13 cellular contexts compared by ENCODE assay signal in genomic region chr19:58325623-58326022, GRCh38. TPM values are rescaled to one million over a fixed set of nuclear protein-coding genes. Genes with fewer than 3 reads are reported as not detected.
DNase-seq lines count a peak whose midpoint lies in the region; TF ChIP-seq lines count a peak whose summit lies in the region.
"Had no signal": no experiment of that assay in that cellular context is flagged by ENCODE, and none has a peak within 500 bp of the region (broad histone marks: within the 10 kb centered on the region; RNA-seq: fewer than 3 reads in every experiment).

No MANE protein-coding gene starts in this region.

- H3K4me3 ChIP-seq in GM08714 (ENCODE audit: low read length), result peak overlapping the region; percentile 71; the same call in 1 of the 2 replicates
- peak overlapping the region; percentile 89 for H3K4me3 ChIP-seq in MG63
- peak overlapping the region; percentile 87 for H3K4me3 ChIP-seq in coronary artery
- H3K4me3 ChIP-seq in neuronal stem cell (ENCODE audit: low read length in 2 of 2), result peak overlapping the region in 1 of 2 donors; percentile 74
- no peak overlapping the region for H3K4me3 ChIP-seq in SJCRH30

- no peak overlapping the region for H3K18ac ChIP-seq in neuronal stem cell (ENCODE audit: low read length)

- no peak for TF ChIP-seq CTCF in coronary artery (IDR thresholded peaks at IDR 0.05)

- H4K91ac ChIP-seq in neuronal stem cell (ENCODE audit: low read depth, low read length, poor library complexity), result no peak overlapping the region

- no peak overlapping the region for H2BK15ac ChIP-seq in neuronal stem cell (ENCODE audit: low read length)

- DNase-seq in MG63, result no peak
- DNase-seq in coronary artery (ENCODE audit: low spot score), result no peak
- DNase-seq in neuronal stem cell (ENCODE audit: low spot score), result no peak
- DNase-seq in globus pallidus (ENCODE audit: low spot score), result no peak
- no peak for DNase-seq in iPS-NIHi7 (ENCODE audit: extremely low spot score)
- DNase-seq in SJCRH30, result no peak
- DNase-seq in GDM1 (lab: John Stamatoyannopoulos, UW), result no peak
- DNase-seq: activated naive CD8-positive, alpha-beta T cell treated with anti-CD3 and anti-CD28 coated beads for 36 hours; GOT3; right cardiac atrium; substantia nigra; T-helper 1 cell had no signal

- H3K14ac ChIP-seq in neuronal stem cell (ENCODE audit: low read length), result no peak overlapping the region

- no peak overlapping the region for H2AK5ac ChIP-seq in neuronal stem cell (ENCODE audit: low read depth, low read length)

- H2BK5ac ChIP-seq in neuronal stem cell (ENCODE audit: low read length), result no peak overlapping the region

- WGBS in neuronal stem cell (ENCODE audit: extremely low coverage in 2 of 2, insufficient read length in 2 of 2, insufficient replicate concordance in 1 of 2), 2 donors, result no CpG with 5 or more reads among the region's 5 CpGs

- no peak overlapping the region for H2AFZ ChIP-seq in neuronal stem cell (ENCODE audit: low read length)

- no peak overlapping the region for H3K4ac ChIP-seq in neuronal stem cell (ENCODE audit: low read length)

- H3K36me3 ChIP-seq in MG63, result peaks cover 23% of the 10 kb centered on the region
- H3K36me3 ChIP-seq in neuronal stem cell (replicated peaks in 1 of 2; ENCODE audit: control insufficient read depth in 2 of 2, insufficient read depth in 2 of 2, low read length in 2 of 2), result peaks cover 4 to 24% of the 10 kb centered on the region in 2 donors
- H3K36me3 ChIP-seq in SJCRH30, result 0 out of 2 replicates have a peak, but pooled peaks cover 4% of the 10 kb centered on the region

- H4K8ac ChIP-seq in neuronal stem cell (ENCODE audit: low read depth, low read length), result no peak overlapping the region

- H3K23ac ChIP-seq in neuronal stem cell (ENCODE audit: low read depth, low read length, poor library complexity), result no peak overlapping the region

- H2BK12ac ChIP-seq in neuronal stem cell (ENCODE audit: low read length), result no peak overlapping the region

- H3K4me2 ChIP-seq in neuronal stem cell (ENCODE audit: insufficient read depth, low read length, poor library complexity, severe bottlenecking), result peak overlapping the region; percentile 95

- no peak overlapping the region for H3K9ac ChIP-seq in neuronal stem cell (ENCODE audit: low read depth, low read length, poor library complexity)

- H3K27ac ChIP-seq in coronary artery (no peak overlapping the region), neuronal stem cell (replicated peaks; ENCODE audit: low read length) (no peak overlapping the region), SJCRH30 (no peak overlapping the region)

- no peaks in the 10 kb centered on the region for H3K27me3 ChIP-seq in MG63
- no peaks in the 10 kb centered on the region for H3K27me3 ChIP-seq in neuronal stem cell (ENCODE audit: control insufficient read depth in 3 of 3, insufficient read depth in 3 of 3, low read depth in 1 of 3, low read length in 3 of 3)
- no peaks in the 10 kb centered on the region for H3K27me3 ChIP-seq in SJCRH30

- H3K4me1 ChIP-seq in neuronal stem cell (ENCODE audit: control insufficient read depth in 2 of 2, insufficient read depth in 1 of 2, low read depth in 1 of 2, low read length in 2 of 2) (peaks cover 5 to 8% of the 10 kb centered on the region in 2 donors), SJCRH30 (no peaks in the 10 kb centered on the region)

- H3K9me3 ChIP-seq in MG63 (peaks cover under 1% of the 10 kb centered on the region; the same call in 1 of the 2 replicates), neuronal stem cell (replicated peaks in 1 of 2; ENCODE audit: control insufficient read depth in 2 of 2, insufficient read depth in 1 of 2, low read depth in 1 of 2, low read length in 2 of 2) (no peaks in the 10 kb centered on the region), SJCRH30 (replicated peaks) (no peaks in the 10 kb centered on the region)

- peaks cover 7% of the 10 kb centered on the region for H3K79me1 ChIP-seq in neuronal stem cell (ENCODE audit: low read depth, low read length)

- no peak overlapping the region for H2BK120ac ChIP-seq in neuronal stem cell (ENCODE audit: low read depth, low read length)

RNA-seq across cellular contexts. Expression of gene ZSCAN22, which starts 1.2 kb away (rescaled TPM):
- total RNA-seq in MG63 (2014; rRNA removed; shearing (Covaris generic); ENCODE audit: low replicate concordance), result 0.12 and 2.5 TPM in 2 replicates
- 1.8 TPM for polyA plus RNA-seq in neuronal stem cell (2013, experiment 1 of 2)
- polyA plus RNA-seq in neuronal stem cell (2013, experiment 2 of 2), result 1.8 TPM
- 4.7 and 5.0 TPM in 2 replicates for total RNA-seq in SJCRH30 (2014; rRNA removed; shearing (Covaris generic))

RNA-seq across cellular contexts. Expression of gene ERVK3-1, which starts 20.4 kb away (rescaled TPM):
- 26.0 and 32.0 TPM in 2 replicates for total RNA-seq in MG63 (2014; rRNA removed; shearing (Covaris generic); ENCODE audit: low replicate concordance)
- 33.2 TPM for polyA plus RNA-seq in neuronal stem cell (2013, experiment 1 of 2)
- polyA plus RNA-seq in neuronal stem cell (2013, experiment 2 of 2), result 32.1 TPM
- total RNA-seq in SJCRH30 (2014; rRNA removed; shearing (Covaris generic)), result 45.0 and 47.4 TPM in 2 replicates

RNA-seq across cellular contexts. Expression of gene A1BG, which starts 27.7 kb away (rescaled TPM):
- 29.0 TPM in 1 of 2 replicates, not detected in the other for total RNA-seq in MG63 (2014; rRNA removed; shearing (Covaris generic); ENCODE audit: low replicate concordance)
- polyA plus RNA-seq in neuronal stem cell (2013, experiment 1 of 2), result 35.9 TPM
- polyA plus RNA-seq in neuronal stem cell (2013, experiment 2 of 2), result 29.4 TPM
- 9.7 and 10.2 TPM in 2 replicates for total RNA-seq in SJCRH30 (2014; rRNA removed; shearing (Covaris generic))

RNA-seq across cellular contexts. Expression of gene ZNF497, which starts 36.9 kb away (rescaled TPM):
- total RNA-seq in MG63 (2014; rRNA removed; shearing (Covaris generic); ENCODE audit: low replicate concordance), result 3.0 and 3.2 TPM in 2 replicates
- polyA plus RNA-seq in neuronal stem cell (2013, experiment 1 of 2), result 2.1 TPM
- 2.1 TPM for polyA plus RNA-seq in neuronal stem cell (2013, experiment 2 of 2)
- 0.45 and 0.73 TPM in 2 replicates for total RNA-seq in SJCRH30 (2014; rRNA removed; shearing (Covaris generic))

RNA-seq across cellular contexts. Expression of gene ZNF8, which starts 46.9 kb away (rescaled TPM):
- total RNA-seq in MG63 (2014; rRNA removed; shearing (Covaris generic); ENCODE audit: low replicate concordance), result 1.5 and 3.0 TPM in 2 replicates
- polyA plus RNA-seq in neuronal stem cell (2013, experiment 1 of 2), result 9.0 TPM
- 10.0 TPM for polyA plus RNA-seq in neuronal stem cell (2013, experiment 2 of 2)
- 12.7 and 13.4 TPM in 2 replicates for total RNA-seq in SJCRH30 (2014; rRNA removed; shearing (Covaris generic))
